In the genomic region with DNA sequence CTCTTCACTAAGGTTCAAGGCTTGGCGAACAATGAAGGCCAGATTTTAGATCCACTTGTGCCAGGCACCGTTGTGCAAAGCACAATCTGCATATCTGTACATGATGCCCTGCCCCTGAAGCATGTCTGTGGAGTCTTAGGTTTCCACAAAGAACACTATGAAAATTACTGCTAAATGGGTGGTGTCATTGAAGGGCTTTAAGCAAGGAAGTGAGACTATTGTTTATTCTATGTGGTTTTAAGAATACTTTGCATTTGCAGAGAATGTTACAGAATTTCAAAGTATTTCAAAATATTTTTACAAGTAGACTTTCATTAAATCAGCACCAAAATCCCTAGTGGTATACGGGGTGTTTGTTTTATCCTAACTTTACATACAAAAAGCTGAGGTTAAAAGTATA, we compare ENCODE assay signal across 24 cellular contexts. TPM values are rescaled to one million over a fixed set of nuclear protein-coding genes. Genes with fewer than 3 reads are reported as not detected.
DNase-seq lines count a peak whose midpoint lies in the region; ATAC-seq and TF ChIP-seq lines count a peak whose summit lies in the region.
"Had no signal": no experiment of that assay in that cellular context is flagged by ENCODE, and none has a peak within 500 bp of the region (broad histone marks: within the 10 kb centered on the region; RNA-seq: fewer than 3 reads in every experiment).

No MANE protein-coding gene starts in this region.

- H3K4me1 ChIP-seq in osteoblast (ENCODE audit: insufficient read depth, low read length) = peaks cover 57% of the 10 kb centered on the region
- H3K4me1 ChIP-seq in vagina = no peaks in the 10 kb centered on the region

- TF ChIP-seq CTCF in choroid plexus epithelial cell (conservative IDR thresholded peaks at IDR 0.05; ENCODE audit: low read depth, low read length) = no peak
- no peak for TF ChIP-seq CTCF in osteoblast (IDR thresholded peaks at IDR 0.05; ENCODE audit: extremely low read depth, low read depth, low read length)
- no peak for TF ChIP-seq CTCF in vagina (IDR thresholded peaks at IDR 0.05)

- peak overlapping the region; percentile 70 for H3K27ac ChIP-seq in osteoblast (ENCODE audit: low read depth, low read length)
- H3K27ac ChIP-seq in vagina = no peak overlapping the region
- H3K27ac ChIP-seq: RWPE1 had no signal

- TF ChIP-seq POLR2A in vagina (IDR thresholded peaks at IDR 0.05) = no peak

- peaks cover 7% of the 10 kb centered on the region for H3K36me3 ChIP-seq in osteoblast (ENCODE audit: insufficient read depth, low read length)
- H3K36me3 ChIP-seq in vagina = no peaks in the 10 kb centered on the region

- H4K20me1 ChIP-seq in osteoblast (ENCODE audit: insufficient read depth, low read length) = no peaks in the 10 kb centered on the region

- intact Hi-C loops in vagina (cut with DNase I) = no loop called here

- no peak for ATAC-seq in GM18511 (IDR thresholded peaks at IDR 0.05; ENCODE audit: unreplicated experiment)
- ATAC-seq in GM21381 (IDR thresholded peaks at IDR 0.05; ENCODE audit: unreplicated experiment) = no peak
- ATAC-seq: activated naive CD8-positive, alpha-beta T cell treated with anti-CD3 and anti-CD28 coated beads, Interleukin-2, amount 50 U/mL, for 24 hours; mucosa of descending colon had no signal

- H3K27me3 ChIP-seq in osteoblast (ENCODE audit: insufficient read depth, low read length) = no peaks in the 10 kb centered on the region
- H3K27me3 ChIP-seq in vagina = no peaks in the 10 kb centered on the region
- H3K27me3 ChIP-seq: hepatocyte, neural progenitor cell had no signal

- peak; percentile 4 for DNase-seq in GM03348 (ENCODE audit: low spot score)
- peak; percentile 61 for DNase-seq in M059J (ENCODE audit: low read depth)
- DNase-seq in choroid plexus epithelial cell (ENCODE audit: low read depth) = peak; percentile 79
- DNase-seq in osteoblast (ENCODE audit: insufficient read length, low spot score, missing footprints) = no peak
- no peak for DNase-seq in vagina (ENCODE audit: extremely low spot score in 2 of 2)
- DNase-seq in midbrain (lab: John Stamatoyannopoulos, UW) = no peak
- DNase-seq: activated CD4-positive, alpha-beta memory T cell treated with anti-CD3 and anti-CD28 coated beads for 36 hours; activated CD4-positive, CD25-positive, alpha-beta regulatory T cell; activated gamma-delta T cell; activated naive CD8-positive, alpha-beta T cell treated with anti-CD3 and anti-CD28 coated beads, Interleukin-2, amount 50 U/mL, for 24 hours; CD4-positive, alpha-beta memory T cell; foreskin melanocyte; immature natural killer cell; left ventricle myocardium superior; mucosa of descending colon; NCI-H1694 treated with DMSO at 0.1 percent for 48 hours; NCI-H2227 treated with DMSO at 0.1 percent for 48 hours; NCI-H774 had no signal

- H3K4me3 ChIP-seq in choroid plexus epithelial cell (ENCODE audit: low read depth, low read length) (no peak overlapping the region), osteoblast (ENCODE audit: insufficient read depth, low read length) (no peak overlapping the region), vagina (no peak overlapping the region)
- H3K4me3 ChIP-seq: hepatocyte, mucosa of descending colon, neural progenitor cell had no signal

- peak overlapping the region; percentile 51 for H3K4me2 ChIP-seq in osteoblast (ENCODE audit: insufficient read depth, low read length)
- H3K4me2 ChIP-seq: hepatocyte, neural progenitor cell had no signal

- H2AFZ ChIP-seq in osteoblast (ENCODE audit: low read length) = no peak overlapping the region
- H2AFZ ChIP-seq: hepatocyte, neural progenitor cell had no signal

- H3K9me3 ChIP-seq in osteoblast (ENCODE audit: low read depth, low read length) = no peaks in the 10 kb centered on the region
- H3K9me3 ChIP-seq in vagina = no peaks in the 10 kb centered on the region
- H3K9me3 ChIP-seq: mucosa of descending colon had no signal

- H3K79me2 ChIP-seq in osteoblast (ENCODE audit: insufficient read depth, low read length) = peaks cover 42% of the 10 kb centered on the region

RNA-seq across cellular contexts. Expression of gene TSEN15, which starts 8.8 kb away (rescaled TPM):
- 53.9 and 58.9 TPM in 2 replicates for total RNA-seq in M059J (2014; rRNA removed; shearing (Covaris generic))
- 51.8 and 57.2 TPM in 2 replicates for total RNA-seq in osteoblast
- 18.4 TPM for total RNA-seq in vagina

RNA-seq across cellular contexts. Expression of gene COLGALT2, which starts 22.8 kb away (rescaled TPM):
- total RNA-seq in M059J (2014; rRNA removed; shearing (Covaris generic)) = 1.7 and 1.9 TPM in 2 replicates
- total RNA-seq in osteoblast = 1.1 and 1.2 TPM in 2 replicates
- total RNA-seq in vagina = 2.2 TPM
- total RNA-seq: endothelial cell of umbilical vein had no signal

Comparison
In these comparisons a context has a peak if more than half of its experiments do, and no peak if none do; other contexts are left out.
1. DNase-seq: peak in GM03348 (single experiment), M059J (single experiment) and choroid plexus epithelial cell (single experiment); none in osteoblast (single experiment), vagina (0 of 2) and midbrain (single experiment).